In the genomic region with DNA sequence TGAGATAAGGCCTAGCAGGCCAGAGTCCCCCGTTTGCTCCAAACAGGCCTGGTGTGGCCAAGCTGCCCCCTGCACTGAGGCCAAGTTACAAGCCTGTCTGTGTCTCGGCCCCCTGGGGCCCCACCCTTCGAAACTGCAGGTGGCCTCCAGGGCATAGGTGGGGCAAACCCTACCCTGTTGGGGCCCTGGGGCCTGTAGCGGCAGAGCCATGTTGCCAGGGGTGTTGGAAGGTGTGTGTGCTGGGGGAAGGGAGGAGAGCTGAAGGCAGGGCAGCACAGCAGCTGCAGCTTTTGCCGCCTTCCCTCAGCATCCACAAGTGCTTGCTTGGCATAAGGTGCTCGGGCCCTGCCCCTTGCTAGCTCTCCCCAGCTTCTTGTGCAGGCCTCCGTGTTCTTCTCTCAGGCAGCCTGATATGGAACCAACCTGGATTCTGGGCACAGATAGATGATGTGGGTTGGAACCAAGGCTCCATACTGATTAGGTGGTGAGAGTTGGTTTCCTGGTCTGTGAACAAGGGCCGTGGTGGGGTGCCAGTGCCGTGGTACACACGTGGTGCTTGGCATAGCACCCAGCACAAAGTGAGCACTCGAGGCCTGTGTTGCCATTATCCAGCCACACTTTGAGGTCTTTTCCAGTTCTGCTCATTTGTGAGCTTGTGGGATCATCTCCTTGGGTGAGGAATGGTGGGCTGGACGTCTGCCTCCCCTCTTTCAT, we compare ENCODE assay signal across 14 cellular contexts. TPM values are rescaled to one million over a fixed set of nuclear protein-coding genes. Genes with fewer than 3 reads are reported as not detected.
A peak's percentile ranks its signal among the peaks of the same experiment; 100 is the strongest.
DNase-seq lines count a peak whose midpoint lies in the region; ATAC-seq, FAIRE-seq and TF ChIP-seq lines count a peak whose summit lies in the region.
"Had no signal": no experiment of that assay in that cellular context is flagged by ENCODE, and none has a peak within 500 bp of the region (broad histone marks: within the 10 kb centered on the region; RNA-seq: fewer than 3 reads in every experiment).

No MANE protein-coding gene starts in this region.

- no TSS peak for BruUV-seq in GM12878 (replicated peaks; lab: Mats Ljungman, UMichigan)

- no peaks in the 10 kb centered on the region for H3K9me3 Mint-ChIP-seq in natural killer cell
- H3K9me3 Mint-ChIP-seq: mesothelial cell of epicardium had no signal

- H3K27ac Mint-ChIP-seq in natural killer cell: peak overlapping the region; percentile 97 to 100
- H3K27ac Mint-ChIP-seq: mesothelial cell of epicardium had no signal

- RAD21 ChIA-PET in GM12878 (lab: Charles Lee; ENCODE audit: unreplicated experiment): interaction anchor here (1.0 to 27.2 kb wide), 7 partner anchors 11 to 91 kb away, joined by 4 to 453 read pairs (median 29); partner anchors contain the start of gene IRF1

- H3K4me2 ChIP-seq in BLaER1 treated with 17β-estradiol and CSF1 and Interleukin-3, amounts not matched to agents 10 nM and 100 nM: peak overlapping the region; percentile 29 to 72 (median 50)
- no peak overlapping the region for H3K4me2 ChIP-seq in GM12878 (ENCODE audit: control insufficient read depth, insufficient read depth)

- TF ChIP-seq POLR2A in GM12878 (IDR thresholded peaks at IDR 0.05; ENCODE audit: low read depth, low read length): peak; percentile 71; the same call in 1 of the 2 replicates

- ATAC-seq in GM12878 (peak; percentile 13), natural killer cell (peak; percentile 4 to 19 (median 5)), GM21447 (IDR thresholded peaks at IDR 0.05; ENCODE audit: unreplicated experiment) (no peak), GM21390 (IDR thresholded peaks at IDR 0.05; ENCODE audit: unreplicated experiment) (no peak)

- in situ Hi-C loops in GM12878 (cut with MboI): no loop called here

- H3K4me3 Mint-ChIP-seq in natural killer cell: peak overlapping the region; percentile 84
- H3K4me3 Mint-ChIP-seq: mesothelial cell of epicardium had no signal

- peak overlapping the region in 9 of 11 experiments; percentile 5 to 70 (median 39); a peak in 17 of 22 replicates for H3K27ac ChIP-seq in BLaER1 treated with 17β-estradiol and CSF1 and Interleukin-3, amounts not matched to agents 10 nM and 100 nM
- no peak overlapping the region for H3K27ac ChIP-seq in HEK293 (ENCODE audit: extremely low read depth, low read depth, low read length)
- peak overlapping the region; percentile 6; the same call in 1 of the 2 replicates for H3K27ac ChIP-seq in GM12878 (ENCODE audit: control insufficient read depth, insufficient read depth)
- H3K27ac ChIP-seq: cardiac muscle cell, testis had no signal

- peaks cover 86% of the 10 kb centered on the region in 2 donors for H3K4me1 Mint-ChIP-seq in natural killer cell

- no peaks in the 10 kb centered on the region for H3K27me3 Mint-ChIP-seq in natural killer cell (ENCODE audit: low read depth in 2 of 2)

- no peak for FAIRE-seq in GM12878 (lab: Jason Lieb, UNC)

- no peak for TF ChIP-seq RAD21 in GM12878 (IDR thresholded peaks at IDR 0.05; ENCODE audit: insufficient read depth, low read depth, low read length)

- H2AFZ ChIP-seq in GM12878 (ENCODE audit: control insufficient read depth, low read depth, low read length): no peak overlapping the region

- CTCF ChIA-PET in HEK293 (lab: Yijun Ruan, JAX) (interaction anchor here (0.8 to 1.9 kb wide), 2 partner anchors 23 to 48 kb away, joined by 4 to 6 read pairs; no protein-coding TSS in a partner anchor), GM12878 (lab: Yijun Ruan, JAX) (interaction anchor here (1.1 to 5.7 kb wide), 7 partner anchors 9 to 63 kb away, joined by 3 to 40 read pairs (median 17); partner anchors contain the start of gene IRF1)

- no peak for DNase-seq in GM12878 (ENCODE audit: low read depth, low spot score)
- no peak for DNase-seq in natural killer cell
- DNase-seq in BE2C: no peak
- no peak for DNase-seq in EL
- DNase-seq: foreskin fibroblast; NCI-H1694; stimulated activated CD4-positive, alpha-beta T cell treated with anti-CD3 and anti-CD28 coated beads, Interleukin-15, amount 100 ng/mL, for 24 hours; testis had no signal

- WGBS in GM12878 (ENCODE audit: insufficient coverage, insufficient replicate concordance, low lambda C conversion rate, missing lambda C conversion rate): 39% methylated on average over 12 of the region's 12 CpGs

- peaks cover 3 to 32% (median 18%) of the 10 kb centered on the region in 11 experiments; a peak in 17 of 22 replicates for H4K20me1 ChIP-seq in BLaER1 treated with 17β-estradiol and CSF1 and Interleukin-3, amounts not matched to agents 10 nM and 100 nM
- H4K20me1 ChIP-seq in GM12878 (ENCODE audit: control insufficient read depth, insufficient read depth): no peaks in the 10 kb centered on the region

- H3K4me3 ChIP-seq in BLaER1 treated with 17β-estradiol and CSF1 and Interleukin-3, amounts not matched to agents 10 nM and 100 nM: no peak overlapping the region
- H3K4me3 ChIP-seq in HEK293 (ENCODE audit: low read depth, low read length): no peak overlapping the region
- H3K4me3 ChIP-seq in GM12878: no peak overlapping the region
- H3K4me3 ChIP-seq in BE2C (ENCODE audit: low read depth, low read length): no peak overlapping the region
- H3K4me3 ChIP-seq: cardiac muscle cell, testis had no signal

- TF ChIP-seq EP300 in GM12878 (IDR thresholded peaks at IDR 0.05; ENCODE audit: borderline replicate concordance in 1 of 2, control insufficient read depth in 1 of 2, low read depth in 2 of 2, low read length in 2 of 2): no peak

- peaks cover 13 to 25% (median 20%) of the 10 kb centered on the region in 11 experiments; a peak in 21 of 22 replicates for H3K36me3 ChIP-seq in BLaER1 treated with 17β-estradiol and CSF1 and Interleukin-3, amounts not matched to agents 10 nM and 100 nM
- H3K36me3 ChIP-seq in HEK293 (ENCODE audit: control insufficient read depth in 2 of 2, insufficient read depth in 1 of 2, low read length in 2 of 2): no peaks in the 10 kb centered on the region
- H3K36me3 ChIP-seq in GM12878 (ENCODE audit: control insufficient read depth in 2 of 2, insufficient read depth in 2 of 2, low read length in 1 of 2): no peaks in the 10 kb centered on the region; a peak in 2 of 4 replicates
- no peaks in the 10 kb centered on the region for H3K36me3 ChIP-seq in BE2C
- H3K36me3 ChIP-seq: cardiac muscle cell had no signal

- no peaks in the 10 kb centered on the region for H3K36me3 Mint-ChIP-seq in natural killer cell

- TF ChIP-seq CTCF in HEK293 (tag by site-specific recombination; IDR thresholded peaks at IDR 0.05) (no peak), GM12878 (IDR thresholded peaks at IDR 0.05 in 2 of 3, conservative IDR thresholded peaks at IDR 0.05 in 1 of 3; ENCODE audit: control insufficient read depth in 2 of 3, extremely low read depth in 1 of 3, insufficient read depth in 1 of 3, low read depth in 3 of 3, low read length in 3 of 3) (no peak), natural killer cell (IDR thresholded peaks at IDR 0.05) (no peak), BE2C (IDR thresholded peaks at IDR 0.05; ENCODE audit: low read depth, low read length) (no peak)

- intact Hi-C loops in GM12878 (cut with micrococcal nuclease; ENCODE audit: unreplicated experiment) (no loop called here), natural killer cell (cut with micrococcal nuclease) (no loop called here)

- H3K4me1 ChIP-seq in BLaER1 treated with 17β-estradiol and CSF1 and Interleukin-3, amounts not matched to agents 10 nM and 100 nM: peaks cover 47 to 89% (median 83%) of the 10 kb centered on the region in 10 experiments
- H3K4me1 ChIP-seq in HEK293 (ENCODE audit: control insufficient read depth, insufficient read depth, low read length): no peaks in the 10 kb centered on the region
- peaks cover 33% of the 10 kb centered on the region for H3K4me1 ChIP-seq in GM12878 (ENCODE audit: control insufficient read depth, insufficient read depth, low read length)
- H3K4me1 ChIP-seq in BE2C: peaks cover 8% of the 10 kb centered on the region

- no peaks in the 10 kb centered on the region for H3K27me3 ChIP-seq in BLaER1 treated with 17β-estradiol and CSF1 and Interleukin-3, amounts not matched to agents 10 nM and 100 nM
- H3K27me3 ChIP-seq in GM12878 (replicated peaks in 1 of 2; ENCODE audit: control insufficient read depth in 2 of 2, insufficient read depth in 2 of 2, low read length in 1 of 2) (no peaks in the 10 kb centered on the region), BE2C (no peaks in the 10 kb centered on the region)
- H3K27me3 ChIP-seq: cardiac muscle cell, testis had no signal

- SMC1A ChIA-PET in GM12878 (lab: Charles Lee; ENCODE audit: uncharacterized antibody, unreplicated experiment): interaction anchor here (0.7 to 5.7 kb wide), 15 partner anchors 8 to 99 kb away, joined by 3 to 63 read pairs (median 7); partner anchors contain the start of gene IRF1

- no peaks in the 10 kb centered on the region for H3K9me3 ChIP-seq in BLaER1 treated with 17β-estradiol and CSF1 and Interleukin-3, amounts not matched to agents 10 nM and 100 nM (replicated peaks in 1 of 11)
- H3K9me3 ChIP-seq in HEK293 (ENCODE audit: control insufficient read depth, insufficient read depth, low read depth, low read length) (no peaks in the 10 kb centered on the region), GM12878 (replicated peaks; ENCODE audit: control insufficient read depth, insufficient read depth, low read length) (no peaks in the 10 kb centered on the region), BE2C (no peaks in the 10 kb centered on the region)
- H3K9me3 ChIP-seq: testis had no signal

- H3K79me2 ChIP-seq in GM12878 (ENCODE audit: control insufficient read depth, insufficient read depth, low read length): no peaks in the 10 kb centered on the region; the same call in 1 of the 2 replicates

- POLR2A ChIA-PET in HEK293 (lab: Yijun Ruan, JAX) (interaction anchor here (1.0 to 4.6 kb wide), 2 partner anchors 12 to 18 kb away, joined by 4 to 24 read pairs; partner anchors contain the start of gene IRF1), GM12878 (lab: Charles Lee) (interaction anchor here (0.6 to 24.5 kb wide), 13 partner anchors 7 to 184 kb away, joined by 3 to 389 read pairs (median 5); partner anchors contain the start of gene IRF1)

- H3K9ac ChIP-seq in BLaER1 treated with 17β-estradiol and CSF1 and Interleukin-3, amounts not matched to agents 10 nM and 100 nM: peak overlapping the region in 6 of 11 experiments; percentile 19 to 43 (median 27); a peak in 8 of 22 replicates
- no peak overlapping the region for H3K9ac ChIP-seq in GM12878 (ENCODE audit: control insufficient read depth, insufficient read depth, low read length)

RNA-seq across cellular contexts. Expression of gene IRF1, which starts 12.6 kb away (rescaled TPM):
- total RNA-seq in GM12878 (2013; cell fraction: nucleolus; rRNA removed): 216 and 219 TPM in 2 replicates
- total RNA-seq in GM12878 (2014; rRNA removed): 29.9 and 30.5 TPM in 2 replicates
- total RNA-seq in GM12878 (2014; rRNA removed; fragmentation: Illumina TruSeq; extraction: Trizol): 41.9 and 45.3 TPM in 2 replicates
- 68.0 and 74.1 TPM in 2 replicates for total RNA-seq in GM12878 (2021)
- 19.0 TPM for polyA plus RNA-seq in GM12878 (2011; ENCODE audit: low read depth)
- polyA plus RNA-seq in GM12878 (2011; rRNA removed): 37.5 and 50.7 TPM in 2 replicates
- polyA plus RNA-seq in GM12878 (2011; cell fraction: cytosol; rRNA removed): 60.7 and 77.3 TPM in 2 replicates
- 156 and 160 TPM in 2 replicates for polyA plus RNA-seq in GM12878 (2011; cell fraction: nucleus; rRNA removed)
- 32.8 and 47.6 TPM in 2 replicates for polyA plus RNA-seq in GM12878 (2012)
- polyA plus RNA-seq in GM12878 (2014; fragmentation: Illumina TruSeq; extraction: Trizol): 45.9 and 48.6 TPM in 2 replicates
- 10 to 100 TPM in 1 of 2 experiments, 1 to 10 TPM in 1; 6.9 to 14.0 TPM for polyA plus RNA-seq in GM12878 (2014; fragmentation: Nextera tagmentation; extraction: Ambion mirVana)
- 55.9 and 56.1 TPM in 2 replicates for polyA plus RNA-seq in GM12878 (2014; rRNA removed)
- polyA plus RNA-seq in GM12878 (2016; fragmentation: Nextera tagmentation; extraction: Ambion mirVana): 10 to 100 TPM; 62.1 to 65.0 TPM
- 171 and 202 TPM in 2 replicates for polyA minus RNA-seq in GM12878 (2011; rRNA and poly(A)+ RNA removed)
- polyA minus RNA-seq in GM12878 (2011; cell fraction: cytosol; rRNA and poly(A)+ RNA removed): 47.0 and 51.0 TPM in 2 replicates
- polyA minus RNA-seq in GM12878 (2011; cell fraction: nucleus; rRNA and poly(A)+ RNA removed): 234 and 331 TPM in 2 replicates
- total RNA-seq in natural killer cell: 1,000 to 10,000 TPM; 1,190 to 1,513 (median 1,282) TPM
- polyA plus RNA-seq in BE2C (2012; ENCODE audit: insufficient read depth, insufficient read length, low read depth): 22.5 TPM

Comparison
In these comparisons a context has a peak if more than half of its experiments do, and no peak if none do; other contexts are left out.
1. ATAC-seq: peak in GM12878 (single experiment) and natural killer cell (3 of 3); none in GM21447 (single experiment) and GM21390 (single experiment).
2. RNA of gene IRF1, which starts 12.6 kb away (total RNA-seq): 1,190 to 1,513 TPM in natural killer cell; 29.9 to 219 TPM in GM12878; every median in the first group is over 4 times any median in the second.